1 cellular context compared by ENCODE assay signal in the genomic region with DNA sequence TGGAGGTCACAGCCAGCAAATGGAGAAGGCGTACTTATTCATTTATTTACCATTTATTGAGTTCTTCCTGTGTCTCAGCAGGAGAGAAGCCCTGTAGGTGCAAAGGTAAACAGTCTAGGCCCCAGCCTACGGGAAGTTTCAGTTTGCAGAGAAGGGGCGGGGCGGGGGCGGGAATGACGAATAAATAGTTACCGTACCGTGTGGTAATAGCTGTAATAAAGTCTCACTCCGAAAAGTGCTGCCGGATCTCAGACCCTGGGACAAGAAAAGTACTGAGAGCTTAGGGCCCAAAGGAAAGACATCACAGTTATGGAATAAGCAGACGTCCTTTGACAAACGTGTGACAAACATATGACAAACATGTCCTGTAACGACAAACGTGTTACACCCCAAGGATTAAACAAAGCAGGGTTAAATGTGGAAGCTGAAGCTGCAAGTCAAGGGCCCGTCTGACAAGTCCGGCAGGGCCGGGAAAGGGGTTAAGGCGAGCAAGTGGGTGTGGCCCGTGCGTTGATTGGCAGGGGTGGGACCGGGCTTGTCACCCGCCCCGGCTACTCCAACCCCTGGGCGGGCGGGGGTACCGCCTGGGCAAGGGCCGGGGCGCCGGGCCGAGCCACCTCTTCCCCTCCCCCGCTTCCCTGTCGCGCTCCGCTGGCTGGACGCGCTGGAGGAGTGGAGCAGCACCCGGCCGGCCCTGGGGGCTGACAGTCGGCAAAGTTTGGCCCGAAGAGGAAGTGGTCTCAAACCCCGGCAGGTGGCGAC.
A peak's percentile ranks its signal among the peaks of the same experiment; 100 is the strongest.
TF ChIP-seq lines count a peak whose summit lies in the region.

A gene with protein sequence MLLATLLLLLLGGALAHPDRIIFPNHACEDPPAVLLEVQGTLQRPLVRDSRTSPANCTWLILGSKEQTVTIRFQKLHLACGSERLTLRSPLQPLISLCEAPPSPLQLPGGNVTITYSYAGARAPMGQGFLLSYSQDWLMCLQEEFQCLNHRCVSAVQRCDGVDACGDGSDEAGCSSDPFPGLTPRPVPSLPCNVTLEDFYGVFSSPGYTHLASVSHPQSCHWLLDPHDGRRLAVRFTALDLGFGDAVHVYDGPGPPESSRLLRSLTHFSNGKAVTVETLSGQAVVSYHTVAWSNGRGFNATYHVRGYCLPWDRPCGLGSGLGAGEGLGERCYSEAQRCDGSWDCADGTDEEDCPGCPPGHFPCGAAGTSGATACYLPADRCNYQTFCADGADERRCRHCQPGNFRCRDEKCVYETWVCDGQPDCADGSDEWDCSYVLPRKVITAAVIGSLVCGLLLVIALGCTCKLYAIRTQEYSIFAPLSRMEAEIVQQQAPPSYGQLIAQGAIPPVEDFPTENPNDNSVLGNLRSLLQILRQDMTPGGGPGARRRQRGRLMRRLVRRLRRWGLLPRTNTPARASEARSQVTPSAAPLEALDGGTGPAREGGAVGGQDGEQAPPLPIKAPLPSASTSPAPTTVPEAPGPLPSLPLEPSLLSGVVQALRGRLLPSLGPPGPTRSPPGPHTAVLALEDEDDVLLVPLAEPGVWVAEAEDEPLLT (plus strand): TSS at position 541 of the 762 bp plus-strand sequence. CDS start 564 bp downstream, outside the sequence.

TF ChIP-seq in HepG2, 621 proteins besides CTCF, POLR2A, EP300 and RAD21 (continued from another document and continues in another):
- TF ChIP-seq, protein P1, sequence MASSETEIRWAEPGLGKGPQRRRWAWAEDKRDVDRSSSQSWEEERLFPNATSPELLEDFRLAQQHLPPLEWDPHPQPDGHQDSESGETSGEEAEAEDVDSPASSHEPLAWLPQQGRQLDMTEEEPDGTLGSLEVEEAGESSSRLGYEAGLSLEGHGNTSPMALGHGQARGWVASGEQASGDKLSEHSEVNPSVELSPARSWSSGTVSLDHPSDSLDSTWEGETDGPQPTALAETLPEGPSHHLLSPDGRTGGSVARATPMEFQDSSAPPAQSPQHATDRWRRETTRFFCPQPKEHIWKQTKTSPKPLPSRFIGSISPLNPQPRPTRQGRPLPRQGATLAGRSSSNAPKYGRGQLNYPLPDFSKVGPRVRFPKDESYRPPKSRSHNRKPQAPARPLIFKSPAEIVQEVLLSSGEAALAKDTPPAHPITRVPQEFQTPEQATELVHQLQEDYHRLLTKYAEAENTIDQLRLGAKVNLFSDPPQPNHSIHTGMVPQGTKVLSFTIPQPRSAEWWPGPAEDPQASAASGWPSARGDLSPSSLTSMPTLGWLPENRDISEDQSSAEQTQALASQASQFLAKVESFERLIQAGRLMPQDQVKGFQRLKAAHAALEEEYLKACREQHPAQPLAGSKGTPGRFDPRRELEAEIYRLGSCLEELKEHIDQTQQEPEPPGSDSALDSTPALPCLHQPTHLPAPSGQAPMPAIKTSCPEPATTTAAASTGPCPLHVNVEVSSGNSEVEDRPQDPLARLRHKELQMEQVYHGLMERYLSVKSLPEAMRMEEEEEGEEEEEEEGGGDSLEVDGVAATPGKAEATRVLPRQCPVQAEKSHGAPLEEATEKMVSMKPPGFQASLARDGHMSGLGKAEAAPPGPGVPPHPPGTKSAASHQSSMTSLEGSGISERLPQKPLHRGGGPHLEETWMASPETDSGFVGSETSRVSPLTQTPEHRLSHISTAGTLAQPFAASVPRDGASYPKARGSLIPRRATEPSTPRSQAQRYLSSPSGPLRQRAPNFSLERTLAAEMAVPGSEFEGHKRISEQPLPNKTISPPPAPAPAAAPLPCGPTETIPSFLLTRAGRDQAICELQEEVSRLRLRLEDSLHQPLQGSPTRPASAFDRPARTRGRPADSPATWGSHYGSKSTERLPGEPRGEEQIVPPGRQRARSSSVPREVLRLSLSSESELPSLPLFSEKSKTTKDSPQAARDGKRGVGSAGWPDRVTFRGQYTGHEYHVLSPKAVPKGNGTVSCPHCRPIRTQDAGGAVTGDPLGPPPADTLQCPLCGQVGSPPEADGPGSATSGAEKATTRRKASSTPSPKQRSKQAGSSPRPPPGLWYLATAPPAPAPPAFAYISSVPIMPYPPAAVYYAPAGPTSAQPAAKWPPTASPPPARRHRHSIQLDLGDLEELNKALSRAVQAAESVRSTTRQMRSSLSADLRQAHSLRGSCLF (CRISPR knock-in tag; IDR thresholded peaks at IDR 0.05; ENCODE audit: borderline replicate concordance), result peak; percentile 45; the same call in 1 of the 2 replicates
- no peak for TF ChIP-seq CHCHD3 (CRISPR knock-in tag; IDR thresholded peaks at IDR 0.05)
- 0 out of 2 replicates have a peak, but pooled peaks have one; percentile 5 for TF ChIP-seq RFX5 (IDR thresholded peaks at IDR 0.05; ENCODE audit: low read depth, low read length)
- TF ChIP-seq, protein P2, sequence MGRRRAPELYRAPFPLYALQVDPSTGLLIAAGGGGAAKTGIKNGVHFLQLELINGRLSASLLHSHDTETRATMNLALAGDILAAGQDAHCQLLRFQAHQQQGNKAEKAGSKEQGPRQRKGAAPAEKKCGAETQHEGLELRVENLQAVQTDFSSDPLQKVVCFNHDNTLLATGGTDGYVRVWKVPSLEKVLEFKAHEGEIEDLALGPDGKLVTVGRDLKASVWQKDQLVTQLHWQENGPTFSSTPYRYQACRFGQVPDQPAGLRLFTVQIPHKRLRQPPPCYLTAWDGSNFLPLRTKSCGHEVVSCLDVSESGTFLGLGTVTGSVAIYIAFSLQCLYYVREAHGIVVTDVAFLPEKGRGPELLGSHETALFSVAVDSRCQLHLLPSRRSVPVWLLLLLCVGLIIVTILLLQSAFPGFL (CRISPR knock-in tag; IDR thresholded peaks at IDR 0.05), result 0 out of 2 replicates have a peak, but pooled peaks have one; percentile 24
- TF ChIP-seq ELF4 (CRISPR knock-in tag; IDR thresholded peaks at IDR 0.05; ENCODE audit: borderline replicate concordance), result 0 out of 2 replicates have a peak, but pooled peaks have one; percentile 65
- TF ChIP-seq ZMYM4 (CRISPR knock-in tag; IDR thresholded peaks at IDR 0.05), result peak; percentile 85
- TF ChIP-seq IRF2 (CRISPR knock-in tag; IDR thresholded peaks at IDR 0.05), result peak; percentile 78
- TF ChIP-seq HOXA3 (CRISPR knock-in tag; IDR thresholded peaks at IDR 0.05), result peak; percentile 86
- peak; percentile 76 for TF ChIP-seq ONECUT2 (CRISPR knock-in tag; IDR thresholded peaks at IDR 0.05)
- TF ChIP-seq, protein P3, sequence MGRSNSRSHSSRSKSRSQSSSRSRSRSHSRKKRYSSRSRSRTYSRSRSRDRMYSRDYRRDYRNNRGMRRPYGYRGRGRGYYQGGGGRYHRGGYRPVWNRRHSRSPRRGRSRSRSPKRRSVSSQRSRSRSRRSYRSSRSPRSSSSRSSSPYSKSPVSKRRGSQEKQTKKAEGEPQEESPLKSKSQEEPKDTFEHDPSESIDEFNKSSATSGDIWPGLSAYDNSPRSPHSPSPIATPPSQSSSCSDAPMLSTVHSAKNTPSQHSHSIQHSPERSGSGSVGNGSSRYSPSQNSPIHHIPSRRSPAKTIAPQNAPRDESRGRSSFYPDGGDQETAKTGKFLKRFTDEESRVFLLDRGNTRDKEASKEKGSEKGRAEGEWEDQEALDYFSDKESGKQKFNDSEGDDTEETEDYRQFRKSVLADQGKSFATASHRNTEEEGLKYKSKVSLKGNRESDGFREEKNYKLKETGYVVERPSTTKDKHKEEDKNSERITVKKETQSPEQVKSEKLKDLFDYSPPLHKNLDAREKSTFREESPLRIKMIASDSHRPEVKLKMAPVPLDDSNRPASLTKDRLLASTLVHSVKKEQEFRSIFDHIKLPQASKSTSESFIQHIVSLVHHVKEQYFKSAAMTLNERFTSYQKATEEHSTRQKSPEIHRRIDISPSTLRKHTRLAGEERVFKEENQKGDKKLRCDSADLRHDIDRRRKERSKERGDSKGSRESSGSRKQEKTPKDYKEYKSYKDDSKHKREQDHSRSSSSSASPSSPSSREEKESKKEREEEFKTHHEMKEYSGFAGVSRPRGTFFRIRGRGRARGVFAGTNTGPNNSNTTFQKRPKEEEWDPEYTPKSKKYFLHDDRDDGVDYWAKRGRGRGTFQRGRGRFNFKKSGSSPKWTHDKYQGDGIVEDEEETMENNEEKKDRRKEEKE (IDR thresholded peaks at IDR 0.05), result no peak
- peak; percentile 63 for TF ChIP-seq HHEX (CRISPR knock-in tag; IDR thresholded peaks at IDR 0.05)
- TF ChIP-seq, protein P4, sequence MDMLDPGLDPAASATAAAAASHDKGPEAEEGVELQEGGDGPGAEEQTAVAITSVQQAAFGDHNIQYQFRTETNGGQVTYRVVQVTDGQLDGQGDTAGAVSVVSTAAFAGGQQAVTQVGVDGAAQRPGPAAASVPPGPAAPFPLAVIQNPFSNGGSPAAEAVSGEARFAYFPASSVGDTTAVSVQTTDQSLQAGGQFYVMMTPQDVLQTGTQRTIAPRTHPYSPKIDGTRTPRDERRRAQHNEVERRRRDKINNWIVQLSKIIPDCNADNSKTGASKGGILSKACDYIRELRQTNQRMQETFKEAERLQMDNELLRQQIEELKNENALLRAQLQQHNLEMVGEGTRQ (IDR thresholded peaks at IDR 0.05; ENCODE audit: low read depth, low read length), result no peak
- TF ChIP-seq, protein P4 (CRISPR knock-in tag; IDR thresholded peaks at IDR 0.05; ENCODE audit: borderline replicate concordance), result peak; percentile 48; the same call in 1 of the 2 replicates
- peak; percentile 56; the same call in 1 of the 2 replicates for TF ChIP-seq ZBTB3 (CRISPR knock-in tag; IDR thresholded peaks at IDR 0.05; ENCODE audit: borderline replicate concordance, low read depth)
- no peak for TF ChIP-seq SRSF9 (IDR thresholded peaks at IDR 0.05; ENCODE audit: borderline replicate concordance, insufficient read depth, low read depth, low read length, poor library complexity, severe bottlenecking)
- no peak for TF ChIP-seq MATR3 (CRISPR knock-in tag; IDR thresholded peaks at IDR 0.05)
- TF ChIP-seq, protein P5, sequence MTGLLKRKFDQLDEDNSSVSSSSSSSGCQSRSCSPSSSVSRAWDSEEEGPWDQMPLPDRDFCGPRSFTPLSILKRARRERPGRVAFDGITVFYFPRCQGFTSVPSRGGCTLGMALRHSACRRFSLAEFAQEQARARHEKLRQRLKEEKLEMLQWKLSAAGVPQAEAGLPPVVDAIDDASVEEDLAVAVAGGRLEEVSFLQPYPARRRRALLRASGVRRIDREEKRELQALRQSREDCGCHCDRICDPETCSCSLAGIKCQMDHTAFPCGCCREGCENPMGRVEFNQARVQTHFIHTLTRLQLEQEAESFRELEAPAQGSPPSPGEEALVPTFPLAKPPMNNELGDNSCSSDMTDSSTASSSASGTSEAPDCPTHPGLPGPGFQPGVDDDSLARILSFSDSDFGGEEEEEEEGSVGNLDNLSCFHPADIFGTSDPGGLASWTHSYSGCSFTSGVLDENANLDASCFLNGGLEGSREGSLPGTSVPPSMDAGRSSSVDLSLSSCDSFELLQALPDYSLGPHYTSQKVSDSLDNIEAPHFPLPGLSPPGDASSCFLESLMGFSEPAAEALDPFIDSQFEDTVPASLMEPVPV (CRISPR knock-in tag; IDR thresholded peaks at IDR 0.05), result peak; percentile 70; the same call in 1 of the 2 replicates
- TF ChIP-seq ZNF563 (CRISPR knock-in tag; IDR thresholded peaks at IDR 0.05), result peak; percentile 96
- TF ChIP-seq SMAD3 (CRISPR knock-in tag; IDR thresholded peaks at IDR 0.05), result peak; percentile 59; the same call in 1 of the 2 replicates
- peak; percentile 76; the same call in 1 of the 2 replicates for TF ChIP-seq SATB2 (CRISPR knock-in tag; IDR thresholded peaks at IDR 0.05)
- no peak for TF ChIP-seq ZFP90 (CRISPR knock-in tag; IDR thresholded peaks at IDR 0.05; ENCODE audit: borderline replicate concordance)
- TF ChIP-seq SIX1 (CRISPR knock-in tag; IDR thresholded peaks at IDR 0.05; ENCODE audit: borderline replicate concordance), result peak; percentile 40; the same call in 1 of the 2 replicates
- TF ChIP-seq ZSCAN30 (CRISPR knock-in tag; IDR thresholded peaks at IDR 0.05), result peak; percentile 8; the same call in 1 of the 2 replicates
- no peak for TF ChIP-seq SP1 (IDR thresholded peaks at IDR 0.05)
- peak; percentile 96 for TF ChIP-seq SP1 (CRISPR knock-in tag; IDR thresholded peaks at IDR 0.05)
- TF ChIP-seq ZNF431 (CRISPR knock-in tag; IDR thresholded peaks at IDR 0.05; ENCODE audit: borderline replicate concordance, low read depth), result peak; percentile 96
- TF ChIP-seq, protein P6, sequence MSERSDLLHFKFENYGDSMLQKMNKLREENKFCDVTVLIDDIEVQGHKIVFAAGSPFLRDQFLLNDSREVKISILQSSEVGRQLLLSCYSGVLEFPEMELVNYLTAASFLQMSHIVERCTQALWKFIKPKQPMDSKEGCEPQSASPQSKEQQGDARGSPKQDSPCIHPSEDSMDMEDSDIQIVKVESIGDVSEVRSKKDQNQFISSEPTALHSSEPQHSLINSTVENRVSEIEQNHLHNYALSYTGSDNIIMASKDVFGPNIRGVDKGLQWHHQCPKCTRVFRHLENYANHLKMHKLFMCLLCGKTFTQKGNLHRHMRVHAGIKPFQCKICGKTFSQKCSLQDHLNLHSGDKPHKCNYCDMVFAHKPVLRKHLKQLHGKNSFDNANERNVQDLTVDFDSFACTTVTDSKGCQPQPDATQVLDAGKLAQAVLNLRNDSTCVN (CRISPR knock-in tag; IDR thresholded peaks at IDR 0.05; ENCODE audit: borderline replicate concordance), result peak; percentile 51; the same call in 1 of the 2 replicates
- TF ChIP-seq TCF12 (IDR thresholded peaks at IDR 0.05), result no peak
- TF ChIP-seq TCF12 (CRISPR knock-in tag; IDR thresholded peaks at IDR 0.05), result peak; percentile 92
- peak; percentile 79; the same call in 1 of the 2 replicates for TF ChIP-seq MTF1 (CRISPR knock-in tag; IDR thresholded peaks at IDR 0.05)
- TF ChIP-seq SALL1 (CRISPR knock-in tag; IDR thresholded peaks at IDR 0.05), result peak; percentile 85
- TF ChIP-seq, protein P7, sequence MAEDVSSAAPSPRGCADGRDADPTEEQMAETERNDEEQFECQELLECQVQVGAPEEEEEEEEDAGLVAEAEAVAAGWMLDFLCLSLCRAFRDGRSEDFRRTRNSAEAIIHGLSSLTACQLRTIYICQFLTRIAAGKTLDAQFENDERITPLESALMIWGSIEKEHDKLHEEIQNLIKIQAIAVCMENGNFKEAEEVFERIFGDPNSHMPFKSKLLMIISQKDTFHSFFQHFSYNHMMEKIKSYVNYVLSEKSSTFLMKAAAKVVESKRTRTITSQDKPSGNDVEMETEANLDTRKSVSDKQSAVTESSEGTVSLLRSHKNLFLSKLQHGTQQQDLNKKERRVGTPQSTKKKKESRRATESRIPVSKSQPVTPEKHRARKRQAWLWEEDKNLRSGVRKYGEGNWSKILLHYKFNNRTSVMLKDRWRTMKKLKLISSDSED (CRISPR knock-in tag; IDR thresholded peaks at IDR 0.05), result no peak
- TF ChIP-seq KDM3A (CRISPR knock-in tag; IDR thresholded peaks at IDR 0.05; ENCODE audit: low read depth), result peak; percentile 96
- TF ChIP-seq GZF1 (CRISPR knock-in tag; IDR thresholded peaks at IDR 0.05), result peak; percentile 100
- peak; percentile 97 for TF ChIP-seq ERF (CRISPR knock-in tag; IDR thresholded peaks at IDR 0.05)
- TF ChIP-seq PHF5A (CRISPR knock-in tag; IDR thresholded peaks at IDR 0.05; ENCODE audit: low read depth, unreplicated experiment), result peak; percentile 98
- TF ChIP-seq, protein P8, sequence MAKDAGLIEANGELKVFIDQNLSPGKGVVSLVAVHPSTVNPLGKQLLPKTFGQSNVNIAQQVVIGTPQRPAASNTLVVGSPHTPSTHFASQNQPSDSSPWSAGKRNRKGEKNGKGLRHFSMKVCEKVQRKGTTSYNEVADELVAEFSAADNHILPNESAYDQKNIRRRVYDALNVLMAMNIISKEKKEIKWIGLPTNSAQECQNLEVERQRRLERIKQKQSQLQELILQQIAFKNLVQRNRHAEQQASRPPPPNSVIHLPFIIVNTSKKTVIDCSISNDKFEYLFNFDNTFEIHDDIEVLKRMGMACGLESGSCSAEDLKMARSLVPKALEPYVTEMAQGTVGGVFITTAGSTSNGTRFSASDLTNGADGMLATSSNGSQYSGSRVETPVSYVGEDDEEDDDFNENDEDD (CRISPR knock-in tag; IDR thresholded peaks at IDR 0.05; ENCODE audit: borderline replicate concordance), result peak; percentile 52
